Comparison of ENCODE assay signal across 15 cellular contexts in the genomic region with DNA sequence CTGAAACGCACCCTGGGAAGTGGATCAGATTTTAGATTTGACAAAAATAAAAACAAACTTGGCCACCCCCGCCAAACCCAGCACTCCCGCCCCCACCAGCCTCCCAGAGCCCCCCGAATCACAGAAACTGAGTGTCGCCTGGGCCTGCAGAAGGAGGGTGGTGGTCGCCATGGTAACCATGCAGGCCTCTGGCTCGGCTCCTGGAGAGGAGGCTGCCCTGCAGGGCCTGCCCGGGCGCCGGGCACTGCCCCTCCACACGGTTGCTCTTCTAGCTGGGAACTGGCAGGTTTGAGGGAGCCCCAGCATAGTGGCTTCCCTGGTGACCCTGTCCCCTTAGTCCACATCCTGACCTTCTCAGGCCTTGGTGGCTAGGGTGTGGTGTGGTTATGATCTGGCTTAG. TPM values are rescaled to one million over a fixed set of nuclear protein-coding genes. Genes with fewer than 3 reads are reported as not detected.
A peak's percentile ranks its signal among the peaks of the same experiment; 100 is the strongest.
DNase-seq lines count a peak whose midpoint lies in the region; ATAC-seq and TF ChIP-seq lines count a peak whose summit lies in the region.
"Had no signal": no experiment of that assay in that cellular context is flagged by ENCODE, and none has a peak within 500 bp of the region (broad histone marks: within the 10 kb centered on the region; RNA-seq: fewer than 3 reads in every experiment).

No MANE protein-coding gene starts in this region.

- TF ChIP-seq RAD21 in SK-N-SH (IDR thresholded peaks at IDR 0.05; ENCODE audit: low read length): no peak

- intact Hi-C loops in adrenal gland (cut with DNase I): no loop called here

- POLR2A ChIA-PET in SK-N-SH (lab: Yijun Ruan, JAX): no interaction called here

- TF ChIP-seq CTCF in SK-N-SH (IDR thresholded peaks at IDR 0.05) (no peak), adrenal gland (IDR thresholded peaks at IDR 0.05) (no peak)

- no peak overlapping the region for H3K9ac ChIP-seq in SK-N-SH

- peaks cover 0 to 19% of the 10 kb centered on the region in 2 experiments; a peak in 1 of 4 replicates for H3K4me1 ChIP-seq in SK-N-SH (ENCODE audit: control insufficient read depth in 1 of 2, insufficient read depth in 2 of 2, low read depth in 1 of 2, low read length in 1 of 2)
- H3K4me1 ChIP-seq in adrenal gland (replicated peaks in 1 of 2): peaks cover 19 to 28% of the 10 kb centered on the region in 2 donors

- no peaks in the 10 kb centered on the region for H3K9me2 ChIP-seq in SK-N-SH

- no CpG with 5 or more reads among the region's 11 CpGs for WGBS in SK-N-SH (ENCODE audit: low lambda C conversion rate)
- 56 to 88% (median 60%) methylated on average over 1 to 11 of the region's 11 CpGs for WGBS in adrenal gland, 4 donors

- H3K4me3 ChIP-seq in SK-N-SH (ENCODE audit: low read depth in 2 of 2, low read length in 1 of 2): no peak overlapping the region
- no peak overlapping the region for H3K4me3 ChIP-seq in adrenal gland

- H3K36me3 ChIP-seq in SK-N-SH (replicated peaks in 1 of 2; ENCODE audit: control insufficient read depth in 1 of 2, insufficient read depth in 2 of 2, low read length in 1 of 2): no peaks in the 10 kb centered on the region
- H3K36me3 ChIP-seq in adrenal gland (replicated peaks in 1 of 2): no peaks in the 10 kb centered on the region

- CTCF ChIA-PET in SK-N-SH (lab: Yijun Ruan, JAX): interaction anchor here (0.8 to 1.2 kb wide), 4 partner anchors 14 to 447 kb away, joined by 3 read pairs; no protein-coding TSS in a partner anchor

- H4K20me1 ChIP-seq in SK-N-SH (ENCODE audit: insufficient read depth): no peaks in the 10 kb centered on the region

- H3K27me3 ChIP-seq in SK-N-SH (ENCODE audit: insufficient read depth) (no peaks in the 10 kb centered on the region), adrenal gland (no peaks in the 10 kb centered on the region)

- TF ChIP-seq POLR2A in adrenal gland (IDR thresholded peaks at IDR 0.05): no peak

- H3F3A ChIP-seq in SK-N-SH (replicated peaks; ENCODE audit: insufficient read depth): no peaks in the 10 kb centered on the region

- no peak overlapping the region for H2AFZ ChIP-seq in SK-N-SH (ENCODE audit: low read depth)

- H3K9me3 ChIP-seq in SK-N-SH: no peaks in the 10 kb centered on the region
- H3K9me3 ChIP-seq in adrenal gland (replicated peaks in 1 of 3): no peaks in the 10 kb centered on the region
- H3K9me3 ChIP-seq: Caco-2 had no signal

- no peak for ATAC-seq in SK-N-SH treated with all-trans-retinoic acid at 6 μM for 48 hours
- no peak for ATAC-seq in GM21423 (IDR thresholded peaks at IDR 0.05; ENCODE audit: unreplicated experiment)
- ATAC-seq in HG03025 (IDR thresholded peaks at IDR 0.05; ENCODE audit: low FRiP score, unreplicated experiment): no peak

- no peak for TF ChIP-seq EP300 in SK-N-SH (IDR thresholded peaks at IDR 0.05; ENCODE audit: borderline replicate concordance in 1 of 2, low read depth in 1 of 2, low read length in 1 of 2)

- no peak overlapping the region for H3K4me2 ChIP-seq in SK-N-SH

- no peak overlapping the region; a peak in 1 of 4 replicates for H3K27ac ChIP-seq in SK-N-SH (ENCODE audit: low read depth in 2 of 2, low read length in 1 of 2)
- H3K27ac ChIP-seq in adrenal gland: peak overlapping the region in 1 of 5 donors; percentile 21

- DNase-seq in SK-N-SH: peak; percentile 63
- peak in 5 of 7 donors; percentile 31 to 65 (median 53) for DNase-seq in adrenal gland
- peak; percentile 54 for DNase-seq in left kidney (ENCODE audit: low read depth, low spot score)
- no peak for DNase-seq in germinal center (ENCODE audit: low spot score)
- no peak for DNase-seq in NCI-H69 (lab: John Stamatoyannopoulos, UW)
- DNase-seq: Caco-2; CD4-positive, alpha-beta T cell; GDM1; KBM-7; NCI-H510A; SHP77 treated with DMSO at 0.1 percent for 48 hours had no signal

- H3K79me2 ChIP-seq in SK-N-SH (ENCODE audit: insufficient read depth): no peaks in the 10 kb centered on the region

TF ChIP-seq in SK-N-SH, 30 proteins besides CTCF, POLR2A, EP300 and RAD21 (continues in another document):
- TF ChIP-seq NRF1 (IDR thresholded peaks at IDR 0.05; ENCODE audit: low read depth, low read length) (no peak), CHD2 (IDR thresholded peaks at IDR 0.05; ENCODE audit: low read length, partially characterized antibody) (no peak), FOXM1 (IDR thresholded peaks at IDR 0.05; ENCODE audit: low read depth) (no peak)
- TF ChIP-seq, protein P1, sequence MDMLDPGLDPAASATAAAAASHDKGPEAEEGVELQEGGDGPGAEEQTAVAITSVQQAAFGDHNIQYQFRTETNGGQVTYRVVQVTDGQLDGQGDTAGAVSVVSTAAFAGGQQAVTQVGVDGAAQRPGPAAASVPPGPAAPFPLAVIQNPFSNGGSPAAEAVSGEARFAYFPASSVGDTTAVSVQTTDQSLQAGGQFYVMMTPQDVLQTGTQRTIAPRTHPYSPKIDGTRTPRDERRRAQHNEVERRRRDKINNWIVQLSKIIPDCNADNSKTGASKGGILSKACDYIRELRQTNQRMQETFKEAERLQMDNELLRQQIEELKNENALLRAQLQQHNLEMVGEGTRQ (IDR thresholded peaks at IDR 0.05; ENCODE audit: borderline replicate concordance, low read depth, low read length): no peak

TF ChIP-seq in SK-N-SH treated with all-trans-retinoic acid at 6 μM for 48 hours, 23 proteins besides CTCF, POLR2A, EP300 and RAD21:
- no peak for TF ChIP-seq PPARA (CRISPR knock-in tag; IDR thresholded peaks at IDR 0.05; ENCODE audit: borderline replicate concordance)
- TF ChIP-seq ZNF565 (CRISPR knock-in tag; conservative IDR thresholded peaks at IDR 0.05; ENCODE audit: low read depth): no peak

RNA-seq across cellular contexts. Expression of gene CACNA1I, which starts 19.3 kb away (rescaled TPM):
- polyA plus RNA-seq in SK-N-SH (2012; rRNA removed): under 0.01 TPM in 1 of 2 replicates, not detected in the other
- under 0.01 TPM in 1 of 2 replicates, not detected in the other for polyA plus RNA-seq in SK-N-SH (2012; cell fraction: cytosol; rRNA removed)
- 0.01 and 0.02 TPM in 2 replicates for polyA plus RNA-seq in SK-N-SH (2012; cell fraction: nucleus; rRNA removed)
- total RNA-seq in adrenal gland: 10 to 100 TPM in 2 of 8 donors, 1 to 10 TPM in 6; 1.1 to 11.8 (median 3.2) TPM
- 10 to 100 TPM in 1 of 3 donors, 1 to 10 TPM in 1, under 1 TPM in 1; 0.46 to 20.1 (median 7.4) TPM for polyA plus RNA-seq in adrenal gland
- total RNA-seq: Caco-2, RPMI7951 had no signal

RNA-seq across cellular contexts. Expression of gene RPS19BP1, which starts 57.3 kb away (rescaled TPM):
- polyA plus RNA-seq in SK-N-SH (2012; rRNA removed) (77.3 and 97.2 TPM in 2 replicates), adrenal gland (100 to 1,000 TPM in 2 of 3 donors, 10 to 100 TPM in 1; 39.5 to 217 (median 174) TPM)
- polyA plus RNA-seq in SK-N-SH (2012; cell fraction: cytosol; rRNA removed): 67.1 and 75.9 TPM in 2 replicates
- polyA plus RNA-seq in SK-N-SH (2012; cell fraction: nucleus; rRNA removed): 48.9 and 89.0 TPM in 2 replicates
- total RNA-seq in adrenal gland: 100 to 1,000 TPM in 4 of 8 donors, 10 to 100 TPM in 4; 80.4 to 250 (median 132) TPM

Comparison
In these comparisons a context has a peak if more than half of its experiments do, and no peak if none do; other contexts are left out.
1. DNase-seq: peak in SK-N-SH (single experiment), adrenal gland (5 of 7) and left kidney (single experiment); none in germinal center (single experiment) and NCI-H69 (single experiment).